ENCODE assay signal across 27 cellular contexts in the genomic region with DNA sequence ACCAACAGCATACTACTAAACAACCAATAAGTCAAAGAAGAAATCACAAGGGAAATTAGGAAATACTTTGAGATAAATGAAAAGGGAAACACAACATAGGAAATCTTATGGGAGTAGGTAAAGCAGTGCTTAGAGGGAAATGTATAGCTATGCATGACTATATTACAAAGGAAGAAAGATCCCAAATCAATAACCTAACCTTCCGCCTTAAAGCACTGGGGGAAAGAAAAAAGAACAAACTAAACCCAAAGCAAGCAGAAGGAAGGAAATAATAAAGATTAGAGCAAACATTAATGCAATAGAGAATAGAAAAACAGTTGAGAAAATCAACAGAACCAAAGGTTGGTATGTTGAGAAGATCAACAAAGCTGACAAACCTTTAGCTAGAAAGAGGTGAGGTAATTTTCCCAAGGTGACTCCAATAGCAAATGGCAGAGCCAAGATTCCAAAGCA.
"Had no signal": no experiment of that assay in that cellular context is flagged by ENCODE, and none has a peak within 500 bp of the region (broad histone marks: within the 10 kb centered on the region; RNA-seq: fewer than 3 reads in every experiment).

No MANE protein-coding gene starts in this region.

- H3K4me1 Mint-ChIP-seq: stimulated activated naive B cell treated with anti-CD40 and anti-IgM and Interleukin-4, amounts not matched to agents 10 μg/mL and 1 μg/mL and 100 μg/mL, for 72 hours had no signal

- H3K27ac ChIP-seq: epithelial cell of prostate, gastrocnemius medialis, hepatocyte, left ventricle myocardium inferior, lower lobe of right lung, psoas muscle, skin epidermis, spleen, thoracic aorta, tibial nerve, upper lobe of right lung, uterus had no signal

- FAIRE-seq: islet of Langerhans had no signal

- H3K27ac Mint-ChIP-seq: effector memory CD8-positive, alpha-beta T cell; naive B cell; natural killer cell treated with Interleukin-12 subunit alpha and Interleukin-12 subunit beta and Interleukin-15 and Interleukin-18, amount 100 ng/mL, for 72 hours; stimulated activated naive B cell treated with anti-CD40 and anti-IgM and Interleukin-4, amounts not matched to agents 10 μg/mL and 1 μg/mL and 100 μg/mL, for 72 hours; stimulated activated naive CD8-positive, alpha-beta T cell treated with anti-CD3 and anti-CD28 coated beads, Interleukin-15, Interleukin-2, amounts not matched to agents 100 ng/mL and 50 ng/mL, for 24 hours had no signal

- H3K27me3 ChIP-seq: gastrocnemius medialis, heart left ventricle, hepatocyte, spleen, tibial nerve, upper lobe of right lung, uterus had no signal

- H3K9me3 ChIP-seq: gastrocnemius medialis, mucosa of descending colon, psoas muscle, thoracic aorta, upper lobe of right lung, uterus had no signal

- H2AFZ ChIP-seq: hepatocyte had no signal

- H3K4me3 Mint-ChIP-seq: effector memory CD8-positive, alpha-beta T cell; naive B cell; natural killer cell treated with Interleukin-12 subunit alpha and Interleukin-12 subunit beta and Interleukin-15 and Interleukin-18, amount 100 ng/mL, for 72 hours; stimulated activated naive B cell treated with anti-CD40 and anti-IgM and Interleukin-4, amounts not matched to agents 10 μg/mL and 1 μg/mL and 100 μg/mL, for 72 hours; stimulated activated naive CD8-positive, alpha-beta T cell treated with anti-CD3 and anti-CD28 coated beads, Interleukin-15, Interleukin-2, amounts not matched to agents 100 ng/mL and 50 ng/mL, for 24 hours had no signal

- H3K79me2 ChIP-seq: hepatocyte had no signal

- H3K4me3 ChIP-seq: gastrocnemius medialis, heart left ventricle, hepatocyte, left ventricle myocardium inferior, lower lobe of right lung, mucosa of descending colon, psoas muscle, skin epidermis, spleen, thoracic aorta, tibial nerve, upper lobe of right lung, uterus had no signal

- H3K4me2 ChIP-seq: hepatocyte had no signal

- H3K27me3 Mint-ChIP-seq: effector memory CD8-positive, alpha-beta T cell; naive B cell; stimulated activated naive CD8-positive, alpha-beta T cell treated with anti-CD3 and anti-CD28 coated beads, Interleukin-15, Interleukin-2, amounts not matched to agents 100 ng/mL and 50 ng/mL, for 24 hours had no signal

- H3K36me3 ChIP-seq: thoracic aorta, upper lobe of right lung, uterus had no signal

- ATAC-seq: effector memory CD8-positive, alpha-beta T cell; esophagus mucosa; gastrocnemius medialis; heart left ventricle; left cardiac atrium; lower lobe of right lung; mucosa of descending colon; psoas muscle; right cardiac atrium; stimulated activated naive B cell treated with anti-CD40 and anti-IgM and Interleukin-4, amounts not matched to agents 10 μg/mL and 1 μg/mL and 100 μg/mL, for 72 hours; upper lobe of right lung had no signal

- DNase-seq: cerebellar nuclear complex; cortex of kidney; effector memory CD8-positive, alpha-beta T cell; foreskin fibroblast; gastrocnemius medialis; heart left ventricle; left cardiac atrium; left ventricle myocardium inferior; lower lobe of right lung; mucosa of descending colon; naive B cell; nucleus accumbens; psoas muscle; right cardiac atrium; spleen; stimulated activated naive B cell treated with anti-CD40 and anti-IgM and Interleukin-4, amounts not matched to agents 10 μg/mL and 1 μg/mL and 100 μg/mL, for 72 hours; upper lobe of right lung; uterus had no signal
